In genomic region chr18:12028674-12029073, GRCh38 we compare ENCODE assay signal across 8 cellular contexts.
"Had no signal": no experiment of that assay in that cellular context is flagged by ENCODE, and none has a peak within 500 bp of the region (broad histone marks: within the 10 kb centered on the region; RNA-seq: fewer than 3 reads in every experiment).

No MANE protein-coding gene starts in this region.

- H3K9me3 ChIP-seq: lower lobe of right lung, tibial nerve had no signal

- H3K27ac ChIP-seq: lower lobe of right lung, tibial nerve had no signal

- DNase-seq: activated naive CD4-positive, alpha-beta T cell treated with anti-CD3 and anti-CD28 coated beads, Interleukin-2, amount 50 U/mL, for 16 hours; cerebellar nuclear complex; erythroblast; glutamatergic neuron; lower lobe of right lung; naive B cell had no signal

- H3K4me3 ChIP-seq: lower lobe of right lung, tibial nerve had no signal

- H3K27me3 ChIP-seq: tibial nerve had no signal

- ATAC-seq: stimulated activated effector memory CD8-positive, alpha-beta T cell treated with anti-CD3 and anti-CD28 coated beads, Interleukin-12 subunit alpha, Interleukin-12 subunit beta, amount 100 ng/mL, for 72 hours had no signal

- H3K4me1 ChIP-seq: lower lobe of right lung had no signal
